Comparison of ENCODE assay signal across 40 cellular contexts in the genomic region with DNA sequence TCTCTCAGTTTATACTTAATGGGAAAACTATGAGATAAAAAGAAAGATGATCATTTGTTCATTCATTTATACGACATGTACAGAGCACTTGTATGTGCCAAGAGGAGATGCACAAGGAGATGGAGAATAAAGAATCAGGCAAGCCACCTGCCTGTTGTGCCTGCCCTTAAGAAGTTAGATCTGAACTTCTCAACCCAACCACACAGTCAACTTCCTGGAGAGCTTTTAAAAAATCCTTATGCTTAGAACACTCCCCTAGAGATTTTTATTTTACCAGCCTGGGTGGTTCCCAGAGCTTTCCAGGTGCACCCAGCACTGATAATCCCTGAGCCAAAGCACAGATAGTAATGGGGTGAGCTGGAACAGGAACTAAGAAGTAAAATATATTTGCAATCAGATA. TPM values are rescaled to one million over a fixed set of nuclear protein-coding genes. Genes with fewer than 3 reads are reported as not detected.
"Had no signal": no experiment of that assay in that cellular context is flagged by ENCODE, and none has a peak within 500 bp of the region (broad histone marks: within the 10 kb centered on the region; RNA-seq: fewer than 3 reads in every experiment).

No MANE protein-coding gene starts in this region.

- H3K9me3 Mint-ChIP-seq: activated naive CD4-positive, alpha-beta T cell treated with anti-CD3 and anti-CD28 coated beads for 36 hours; activated naive CD4-positive, alpha-beta T cell treated with anti-CD3 and anti-CD28 coated beads, Interleukin-2, amount 10 ng/mL, durations not matched to agents 7 days and 5 days; activated naive CD8-positive, alpha-beta T cell treated with anti-CD3 and anti-CD28 coated beads for 36 hours; activated naive CD8-positive, alpha-beta T cell treated with anti-CD3 and anti-CD28 coated beads, Interleukin-2, amount 10 ng/mL, durations not matched to agents 7 days and 5 days; activated naive CD8-positive, alpha-beta T cell treated with anti-CD3 and anti-CD28 coated beads, Interleukin-2, amount 50 U/mL, for 24 hours; activated T-cell treated with anti-CD3 and anti-CD28 coated beads, Interleukin-2, amount 50 U/mL, for 24 hours; activated T-cell treated with anti-CD3 and anti-CD28 coated beads, Interleukin-2, amount 50 U/mL, for 4 hours; activated T-cell treated with anti-CD3 and anti-CD28 coated beads, Interleukin-2, amount 50 U/mL, for 72 hours; activated T-helper 1 cell treated with anti-CD3 and anti-CD28 coated beads, Interleukin-12 subunit alpha, Interleukin-12 subunit beta, Interleukin-2, Interleukin-4 antibody, amounts not matched to agents 30 ng/mL and 10 ng/mL and 1 ng/mL, durations not matched to agents 14 hours and 24 hours and 36 hours; activated T-helper 17 cell treated with anti-CD3 and anti-CD28 coated beads, Interleukin-2, amount 50 U/mL, for 72 hours; activated T-helper 2 cell treated with anti-CD3 and anti-CD28 coated beads, Interferon-gamma antibody, Interleukin-2, Interleukin-4, amounts not matched to agents 10 μg/mL and 5 μg/mL and 100 μg/mL, durations not matched to agents 14 hours and 24 hours and 36 hours; brain; central memory CD8-positive, alpha-beta T cell had no signal

- DNase-seq: activated effector memory CD4-positive, alpha-beta T cell treated with anti-CD3 and anti-CD28 coated beads, Interleukin-2, amount 50 U/mL, for 16 hours; activated effector memory CD4-positive, alpha-beta T cell treated with Interleukin-2 at 50 U/mL for 16 hours; activated gamma-delta T cell; activated gamma-delta T cell treated with Interleukin-2 at 50 U/mL for 16 hours; activated naive CD4-positive, alpha-beta T cell; activated naive CD4-positive, alpha-beta T cell treated with anti-CD3 and anti-CD28 coated beads for 36 hours; activated naive CD4-positive, alpha-beta T cell treated with anti-CD3 and anti-CD28 coated beads, Interleukin-2, amount 10 ng/mL, durations not matched to agents 7 days and 5 days; activated naive CD4-positive, alpha-beta T cell treated with anti-CD3 and anti-CD28 coated beads, Interleukin-2, amount 50 U/mL, for 16 hours; activated naive CD4-positive, alpha-beta T cell treated with Interleukin-2 at 50 U/mL for 16 hours; activated naive CD8-positive, alpha-beta T cell treated with anti-CD3 and anti-CD28 coated beads for 36 hours; activated naive CD8-positive, alpha-beta T cell treated with anti-CD3 and anti-CD28 coated beads, Interleukin-2, amount 10 ng/mL, durations not matched to agents 7 days and 5 days; activated naive CD8-positive, alpha-beta T cell treated with anti-CD3 and anti-CD28 coated beads, Interleukin-2, amount 50 U/mL, for 24 hours; activated T-cell treated with anti-CD3 and anti-CD28 coated beads, Interleukin-2, amount 50 U/mL, for 1 hour; activated T-cell treated with anti-CD3 and anti-CD28 coated beads, Interleukin-2, amount 50 U/mL, for 24 hours; activated T-cell treated with anti-CD3 and anti-CD28 coated beads, Interleukin-2, amount 50 U/mL, for 4 hours; activated T-cell treated with anti-CD3 and anti-CD28 coated beads, Interleukin-2, amount 50 U/mL, for 48 hours; activated T-cell treated with anti-CD3 and anti-CD28 coated beads, Interleukin-2, amount 50 U/mL, for 72 hours; adrenal gland; amniotic stem cell; amygdala; anterior cingulate cortex; aorta; body of pancreas; brain microvascular endothelial cell; caudate nucleus; central memory CD4-positive, alpha-beta T cell; cerebellar nuclear complex had no signal

- H3K36me3 ChIP-seq: adrenal gland, ascending aorta, brain microvascular endothelial cell, breast epithelium, cardiac muscle cell had no signal

- H3K27ac Mint-ChIP-seq: activated naive CD4-positive, alpha-beta T cell treated with anti-CD3 and anti-CD28 coated beads for 36 hours; activated naive CD4-positive, alpha-beta T cell treated with anti-CD3 and anti-CD28 coated beads, Interleukin-2, amount 10 ng/mL, durations not matched to agents 7 days and 5 days; activated naive CD8-positive, alpha-beta T cell; activated naive CD8-positive, alpha-beta T cell treated with anti-CD3 and anti-CD28 coated beads for 36 hours; activated naive CD8-positive, alpha-beta T cell treated with anti-CD3 and anti-CD28 coated beads, Interleukin-2, amount 10 ng/mL, durations not matched to agents 7 days and 5 days; activated naive CD8-positive, alpha-beta T cell treated with anti-CD3 and anti-CD28 coated beads, Interleukin-2, amount 50 U/mL, for 24 hours; activated T-cell treated with anti-CD3 and anti-CD28 coated beads, Interleukin-2, amount 50 U/mL, for 24 hours; activated T-cell treated with anti-CD3 and anti-CD28 coated beads, Interleukin-2, amount 50 U/mL, for 72 hours; activated T-helper 1 cell treated with anti-CD3 and anti-CD28 coated beads, Interleukin-12 subunit alpha, Interleukin-12 subunit beta, Interleukin-2, Interleukin-4 antibody, amounts not matched to agents 30 ng/mL and 10 ng/mL and 1 ng/mL, durations not matched to agents 14 hours and 24 hours and 36 hours; activated T-helper 17 cell treated with anti-CD3 and anti-CD28 coated beads, Interleukin-2, amount 50 U/mL, for 72 hours; activated T-helper 2 cell treated with anti-CD3 and anti-CD28 coated beads, Interferon-gamma antibody, Interleukin-2, Interleukin-4, amounts not matched to agents 10 μg/mL and 5 μg/mL and 100 μg/mL, durations not matched to agents 14 hours and 24 hours and 36 hours; brain had no signal

- H3K27me3 ChIP-seq: adrenal gland, ascending aorta, body of pancreas, brain microvascular endothelial cell, breast epithelium had no signal

- ATAC-seq: activated naive CD8-positive, alpha-beta T cell treated with anti-CD3 and anti-CD28 coated beads, Interleukin-2, amount 50 U/mL, for 24 hours; activated T-cell treated with anti-CD3 and anti-CD28 coated beads, Interleukin-2, amount 50 U/mL, for 4 hours; activated T-cell treated with anti-CD3 and anti-CD28 coated beads, Interleukin-2, amount 50 U/mL, for 72 hours; activated T-helper 17 cell treated with anti-CD3 and anti-CD28 coated beads, Interleukin-2, amount 50 U/mL, for 72 hours; body of pancreas had no signal

- H3K4me3 Mint-ChIP-seq: activated naive CD4-positive, alpha-beta T cell treated with anti-CD3 and anti-CD28 coated beads for 36 hours; activated naive CD4-positive, alpha-beta T cell treated with anti-CD3 and anti-CD28 coated beads, Interleukin-2, amount 10 ng/mL, durations not matched to agents 7 days and 5 days; activated naive CD8-positive, alpha-beta T cell; activated naive CD8-positive, alpha-beta T cell treated with anti-CD3 and anti-CD28 coated beads for 36 hours; activated naive CD8-positive, alpha-beta T cell treated with anti-CD3 and anti-CD28 coated beads, Interleukin-2, amount 10 ng/mL, durations not matched to agents 7 days and 5 days; activated naive CD8-positive, alpha-beta T cell treated with anti-CD3 and anti-CD28 coated beads, Interleukin-2, amount 50 U/mL, for 24 hours; activated T-cell treated with anti-CD3 and anti-CD28 coated beads, Interleukin-2, amount 50 U/mL, for 24 hours; activated T-cell treated with anti-CD3 and anti-CD28 coated beads, Interleukin-2, amount 50 U/mL, for 4 hours; activated T-cell treated with anti-CD3 and anti-CD28 coated beads, Interleukin-2, amount 50 U/mL, for 72 hours; activated T-helper 1 cell treated with anti-CD3 and anti-CD28 coated beads, Interleukin-12 subunit alpha, Interleukin-12 subunit beta, Interleukin-2, Interleukin-4 antibody, amounts not matched to agents 30 ng/mL and 10 ng/mL and 1 ng/mL, durations not matched to agents 14 hours and 24 hours and 36 hours; activated T-helper 17 cell treated with anti-CD3 and anti-CD28 coated beads, Interleukin-2, amount 50 U/mL, for 72 hours; brain; central memory CD8-positive, alpha-beta T cell had no signal

- H3K27me3 Mint-ChIP-seq: activated naive CD4-positive, alpha-beta T cell treated with anti-CD3 and anti-CD28 coated beads, Interleukin-2, amount 10 ng/mL, durations not matched to agents 7 days and 5 days; activated naive CD8-positive, alpha-beta T cell; activated naive CD8-positive, alpha-beta T cell treated with anti-CD3 and anti-CD28 coated beads for 36 hours; activated naive CD8-positive, alpha-beta T cell treated with anti-CD3 and anti-CD28 coated beads, Interleukin-2, amount 10 ng/mL, durations not matched to agents 7 days and 5 days; activated naive CD8-positive, alpha-beta T cell treated with anti-CD3 and anti-CD28 coated beads, Interleukin-2, amount 50 U/mL, for 24 hours had no signal

- H3K4me3 ChIP-seq: adrenal gland, ascending aorta, body of pancreas, breast epithelium, cardiac muscle cell had no signal

- H3K36me3 Mint-ChIP-seq: activated naive CD4-positive, alpha-beta T cell treated with anti-CD3 and anti-CD28 coated beads, Interleukin-2, amount 10 ng/mL, durations not matched to agents 7 days and 5 days; activated naive CD8-positive, alpha-beta T cell; activated naive CD8-positive, alpha-beta T cell treated with anti-CD3 and anti-CD28 coated beads for 36 hours; activated naive CD8-positive, alpha-beta T cell treated with anti-CD3 and anti-CD28 coated beads, Interleukin-2, amount 10 ng/mL, durations not matched to agents 7 days and 5 days; brain had no signal

- H3K4me1 Mint-ChIP-seq: activated T-helper 17 cell treated with anti-CD3 and anti-CD28 coated beads, Interleukin-2, amount 50 U/mL, for 72 hours; brain; central memory CD8-positive, alpha-beta T cell had no signal

- H3K4me1 ChIP-seq: adrenal gland, ascending aorta, body of pancreas, breast epithelium had no signal

- H3K9me3 ChIP-seq: adrenal gland, ascending aorta, body of pancreas, breast epithelium had no signal

- H3K27ac ChIP-seq: adrenal gland, ascending aorta, body of pancreas, brain microvascular endothelial cell, breast epithelium, cardiac muscle cell had no signal

RNA-seq across cellular contexts. Expression of gene AKAIN1, which starts 18.5 kb away (rescaled TPM):
- total RNA-seq: activated naive CD4-positive, alpha-beta T cell treated with anti-CD3 and anti-CD28 coated beads for 36 hours; activated naive CD8-positive, alpha-beta T cell treated with anti-CD3 and anti-CD28 coated beads for 36 hours; activated naive CD8-positive, alpha-beta T cell treated with anti-CD3 and anti-CD28 coated beads, Interleukin-2, amount 10 ng/mL, durations not matched to agents 7 days and 5 days; activated T-cell treated with anti-CD3 and anti-CD28 coated beads, Interleukin-2, amount 50 U/mL, for 4 hours; activated T-cell treated with anti-CD3 and anti-CD28 coated beads, Interleukin-2, amount 50 U/mL, for 72 hours; activated T-helper 1 cell treated with anti-CD3 and anti-CD28 coated beads, Interleukin-12 subunit alpha, Interleukin-12 subunit beta, Interleukin-2, Interleukin-4 antibody, amounts not matched to agents 30 ng/mL and 10 ng/mL and 1 ng/mL, durations not matched to agents 14 hours and 24 hours and 36 hours; activated T-helper 17 cell treated with anti-CD3 and anti-CD28 coated beads, Interleukin-2, amount 50 U/mL, for 72 hours; activated T-helper 2 cell treated with anti-CD3 and anti-CD28 coated beads, Interferon-gamma antibody, Interleukin-2, Interleukin-4, amounts not matched to agents 10 μg/mL and 5 μg/mL and 100 μg/mL, durations not matched to agents 14 hours and 24 hours and 36 hours; aorta; ascending aorta; astrocyte; breast epithelium; bronchial epithelial cell; cardiac muscle cell; cardiac septum; chondrocyte had no signal
